In genomic region chr11:48342505-48342904, GRCh38 we compare ENCODE assay signal across 12 cellular contexts. TPM values are rescaled to one million over a fixed set of nuclear protein-coding genes. Genes with fewer than 3 reads are reported as not detected.
"Had no signal": no experiment of that assay in that cellular context is flagged by ENCODE, and none has a peak within 500 bp of the region (broad histone marks: within the 10 kb centered on the region; RNA-seq: fewer than 3 reads in every experiment).

No MANE protein-coding gene starts in this region.

RNA-seq across cellular contexts. Expression of gene OR4C3, which starts 17.8 kb away (rescaled TPM):
- total RNA-seq: OCI-LY7, PC-3, PC-9, Peyer's patch, Right ventricle myocardium inferior, Right ventricle myocardium superior, RPMI7951, SJCRH30, SJSA1, SK-MEL-5, T-cell had no signal
- polyA plus RNA-seq: SK-N-SH had no signal

RNA-seq across cellular contexts. Expression of gene OR4C5, which starts 23.8 kb away (rescaled TPM):
- total RNA-seq: OCI-LY7, PC-3, PC-9, Peyer's patch, Right ventricle myocardium inferior, Right ventricle myocardium superior, RPMI7951, SJCRH30, SJSA1, SK-MEL-5, T-cell had no signal
- polyA plus RNA-seq: SK-N-SH had no signal

RNA-seq across cellular contexts. Expression of gene OR4S1, which starts 36.5 kb away (rescaled TPM):
- total RNA-seq: OCI-LY7, PC-3, PC-9, Peyer's patch, Right ventricle myocardium inferior, Right ventricle myocardium superior, RPMI7951, SJCRH30, SJSA1, SK-MEL-5, T-cell had no signal
- polyA plus RNA-seq: SK-N-SH had no signal
